In genomic region chr6:71248866-71249265, GRCh38 we compare ENCODE assay signal across 2 cellular contexts.
TF ChIP-seq lines count a peak whose summit lies in the region.

No MANE protein-coding gene starts in this region.

TF ChIP-seq in SK-N-SH, 30 proteins besides CTCF, POLR2A, EP300 and RAD21:
- TF ChIP-seq TCF12 (IDR thresholded peaks at IDR 0.05) (no peak), REST (IDR thresholded peaks at IDR 0.05; ENCODE audit: low read depth, low read length) (no peak), GATA2 (CRISPR knock-in tag; IDR thresholded peaks at IDR 0.05) (no peak)
- TF ChIP-seq, protein P1, sequence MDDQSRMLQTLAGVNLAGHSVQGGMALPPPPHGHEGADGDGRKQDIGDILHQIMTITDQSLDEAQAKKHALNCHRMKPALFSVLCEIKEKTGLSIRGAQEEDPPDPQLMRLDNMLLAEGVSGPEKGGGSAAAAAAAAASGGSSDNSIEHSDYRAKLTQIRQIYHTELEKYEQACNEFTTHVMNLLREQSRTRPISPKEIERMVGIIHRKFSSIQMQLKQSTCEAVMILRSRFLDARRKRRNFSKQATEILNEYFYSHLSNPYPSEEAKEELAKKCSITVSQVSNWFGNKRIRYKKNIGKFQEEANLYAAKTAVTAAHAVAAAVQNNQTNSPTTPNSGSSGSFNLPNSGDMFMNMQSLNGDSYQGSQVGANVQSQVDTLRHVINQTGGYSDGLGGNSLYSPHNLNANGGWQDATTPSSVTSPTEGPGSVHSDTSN (IDR thresholded peaks at IDR 0.05), result 0 out of 2 replicates have a peak, but pooled peaks have one; percentile 15

TF ChIP-seq in SK-N-SH treated with all-trans-retinoic acid at 6 μM for 48 hours, 23 proteins besides CTCF, POLR2A, EP300 and RAD21:
- TF ChIP-seq PATZ1 (CRISPR knock-in tag; IDR thresholded peaks at IDR 0.05; ENCODE audit: borderline replicate concordance) (no peak), TOX (CRISPR knock-in tag; IDR thresholded peaks at IDR 0.05; ENCODE audit: borderline replicate concordance) (no peak), ZFP30 (CRISPR knock-in tag; IDR thresholded peaks at IDR 0.05) (no peak), CREB5 (CRISPR knock-in tag; IDR thresholded peaks at IDR 0.05; ENCODE audit: low read depth) (no peak), RARB (CRISPR knock-in tag; IDR thresholded peaks at IDR 0.05) (no peak), PPARA (CRISPR knock-in tag; IDR thresholded peaks at IDR 0.05; ENCODE audit: borderline replicate concordance) (no peak), ISL1 (CRISPR knock-in tag; IDR thresholded peaks at IDR 0.05) (no peak; the same call in 1 of the 2 replicates), ZNF70 (CRISPR knock-in tag; IDR thresholded peaks at IDR 0.05) (no peak)
- TF ChIP-seq, protein P2, sequence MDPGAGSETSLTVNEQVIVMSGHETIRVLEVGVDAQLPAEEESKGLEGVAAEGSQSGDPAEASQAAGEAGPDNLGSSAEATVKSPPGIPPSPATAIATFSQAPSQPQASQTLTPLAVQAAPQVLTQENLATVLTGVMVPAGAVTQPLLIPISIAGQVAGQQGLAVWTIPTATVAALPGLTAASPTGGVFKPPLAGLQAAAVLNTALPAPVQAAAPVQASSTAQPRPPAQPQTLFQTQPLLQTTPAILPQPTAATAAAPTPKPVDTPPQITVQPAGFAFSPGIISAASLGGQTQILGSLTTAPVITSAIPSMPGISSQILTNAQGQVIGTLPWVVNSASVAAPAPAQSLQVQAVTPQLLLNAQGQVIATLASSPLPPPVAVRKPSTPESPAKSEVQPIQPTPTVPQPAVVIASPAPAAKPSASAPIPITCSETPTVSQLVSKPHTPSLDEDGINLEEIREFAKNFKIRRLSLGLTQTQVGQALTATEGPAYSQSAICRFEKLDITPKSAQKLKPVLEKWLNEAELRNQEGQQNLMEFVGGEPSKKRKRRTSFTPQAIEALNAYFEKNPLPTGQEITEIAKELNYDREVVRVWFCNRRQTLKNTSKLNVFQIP (CRISPR knock-in tag; IDR thresholded peaks at IDR 0.05; ENCODE audit: borderline replicate concordance, low read depth), result no peak
